Comparison of ENCODE assay signal across 9 cellular contexts in genomic region chr7:150321788-150322113, GRCh38. TPM values are rescaled to one million over a fixed set of nuclear protein-coding genes. Genes with fewer than 3 reads are reported as not detected.
DNase-seq lines count a peak whose midpoint lies in the region; ATAC-seq and TF ChIP-seq lines count a peak whose summit lies in the region.
"Had no signal": no experiment of that assay in that cellular context is flagged by ENCODE, and none has a peak within 500 bp of the region (broad histone marks: within the 10 kb centered on the region; RNA-seq: fewer than 3 reads in every experiment).

No MANE protein-coding gene starts in this region.

- CTCF ChIA-PET in activated CD4-positive, alpha-beta T cell treated with anti-CD3 and anti-CD28 coated beads, Interleukin-2, amount 10 ng/mL, durations not matched to agents 7 days and 5 days (lab: Charles Lee) = interaction anchor here (1.2 kb wide), 2 partner anchors 52 to 83 kb away, joined by 3 read pairs; no protein-coding TSS in a partner anchor
- CTCF ChIA-PET in Panc1 (lab: Charles Lee) = no interaction called here

- no peak overlapping the region for H3K9ac ChIP-seq in endodermal cell (ENCODE audit: extremely low read depth, low read length, poor library complexity, severe bottlenecking)

- WGBS in endodermal cell (ENCODE audit: insufficient coverage in 1 of 2, insufficient read length in 1 of 2), 2 experiments = 88 to 91% methylated on average over 2 to 3 of the region's 3 CpGs
- 98% methylated on average over 3 of the region's 3 CpGs for WGBS in right cardiac atrium

- POLR2A ChIA-PET in activated CD4-positive, alpha-beta T cell treated with anti-CD3 and anti-CD28 coated beads, Interleukin-2, amount 10 ng/mL, durations not matched to agents 7 days and 5 days (lab: Charles Lee) = no interaction called here
- POLR2A ChIA-PET in Panc1 (lab: Charles Lee) = no interaction called here

- no peak overlapping the region for H3K4me3 ChIP-seq in Panc1 (ENCODE audit: low read depth in 2 of 2, low read length in 2 of 2)
- no peak overlapping the region for H3K4me3 ChIP-seq in endodermal cell (ENCODE audit: low read length)
- no peak overlapping the region for H3K4me3 ChIP-seq in right cardiac atrium (ENCODE audit: low read length)

- H3K27me3 Mint-ChIP-seq in activated CD4-positive, alpha-beta T cell treated with anti-CD3 and anti-CD28 coated beads, Interleukin-2, amount 10 ng/mL, durations not matched to agents 7 days and 5 days = no peaks in the 10 kb centered on the region
- no peaks in the 10 kb centered on the region for H3K27me3 Mint-ChIP-seq in endodermal cell (ENCODE audit: insufficient read depth)

- H3K27ac ChIP-seq in Panc1 (ENCODE audit: low read length) (peak overlapping the region; percentile 50; the same call in 1 of the 2 replicates), endodermal cell (ENCODE audit: low read depth, low read length) (no peak overlapping the region), right cardiac atrium (ENCODE audit: low read length) (no peak overlapping the region)

- H3K27me3 ChIP-seq in Panc1 (ENCODE audit: control insufficient read depth, insufficient read depth, low read length) = no peaks in the 10 kb centered on the region
- no peaks in the 10 kb centered on the region for H3K27me3 ChIP-seq in endodermal cell (ENCODE audit: control insufficient read depth, insufficient read depth, low read length, poor library complexity, severe bottlenecking)
- no peaks in the 10 kb centered on the region for H3K27me3 ChIP-seq in right cardiac atrium (ENCODE audit: control insufficient read depth, insufficient read depth)

- peak overlapping the region; percentile 97 for H3K4me3 Mint-ChIP-seq in activated CD4-positive, alpha-beta T cell treated with anti-CD3 and anti-CD28 coated beads, Interleukin-2, amount 10 ng/mL, durations not matched to agents 7 days and 5 days
- peak overlapping the region; percentile 74 for H3K4me3 Mint-ChIP-seq in endodermal cell
- H3K4me3 Mint-ChIP-seq in stimulated activated effector memory CD8-positive, alpha-beta T cell treated with anti-CD3 and anti-CD28 coated beads, Interleukin-12 subunit alpha, Interleukin-12 subunit beta, amount 100 ng/mL, for 72 hours = peak overlapping the region; percentile 95

- no peaks in the 10 kb centered on the region for H3K36me3 ChIP-seq in Panc1 (ENCODE audit: control insufficient read depth, insufficient read depth, low read length)
- H3K36me3 ChIP-seq in endodermal cell (ENCODE audit: control insufficient read depth, insufficient read depth, low read length) = peaks cover 12% of the 10 kb centered on the region

- in situ Hi-C loops in Panc1 (cut with HindIII; ENCODE audit: low pct_unique_long_range_greater_than_20kb, low sequenced_read_pairs) = no loop called here

- peaks cover 39% of the 10 kb centered on the region for H3K4me1 Mint-ChIP-seq in activated CD4-positive, alpha-beta T cell treated with anti-CD3 and anti-CD28 coated beads, Interleukin-2, amount 10 ng/mL, durations not matched to agents 7 days and 5 days
- peaks cover 17% of the 10 kb centered on the region for H3K4me1 Mint-ChIP-seq in endodermal cell
- H3K4me1 Mint-ChIP-seq in stimulated activated effector memory CD8-positive, alpha-beta T cell treated with anti-CD3 and anti-CD28 coated beads, Interleukin-12 subunit alpha, Interleukin-12 subunit beta, amount 100 ng/mL, for 72 hours = peaks cover 62% of the 10 kb centered on the region

- H3K27ac Mint-ChIP-seq in activated CD4-positive, alpha-beta T cell treated with anti-CD3 and anti-CD28 coated beads, Interleukin-2, amount 10 ng/mL, durations not matched to agents 7 days and 5 days = peak overlapping the region; percentile 99
- H3K27ac Mint-ChIP-seq in endodermal cell = no peak overlapping the region
- peak overlapping the region; percentile 99 for H3K27ac Mint-ChIP-seq in stimulated activated effector memory CD8-positive, alpha-beta T cell treated with anti-CD3 and anti-CD28 coated beads, Interleukin-12 subunit alpha, Interleukin-12 subunit beta, amount 100 ng/mL, for 72 hours

- H3K9me3 ChIP-seq in Panc1 (ENCODE audit: control insufficient read depth, insufficient read depth, low read depth, low read length) = no peaks in the 10 kb centered on the region
- H3K9me3 ChIP-seq in endodermal cell (ENCODE audit: control insufficient read depth, low read length) = no peaks in the 10 kb centered on the region
- H3K9me3 ChIP-seq in right cardiac atrium (ENCODE audit: control insufficient read depth, low read length) = no peaks in the 10 kb centered on the region

- TF ChIP-seq CTCF in Panc1 (IDR thresholded peaks at IDR 0.05) = no peak
- TF ChIP-seq CTCF in endodermal cell (conservative IDR thresholded peaks at IDR 0.05) = no peak

- peaks cover 26% of the 10 kb centered on the region for H3K4me1 ChIP-seq in Panc1 (ENCODE audit: control insufficient read depth, insufficient read depth, low read length)
- H3K4me1 ChIP-seq in endodermal cell (ENCODE audit: control insufficient read depth, insufficient read depth, low read length) = no peaks in the 10 kb centered on the region
- H3K4me1 ChIP-seq in right cardiac atrium (ENCODE audit: control insufficient read depth, insufficient read depth, low read length) = peaks cover 2% of the 10 kb centered on the region

- BruUV-seq in Panc1 (replicated peaks; lab: Mats Ljungman, UMichigan) = no TSS peak

- peaks cover 29% of the 10 kb centered on the region for H3K36me3 Mint-ChIP-seq in activated CD4-positive, alpha-beta T cell treated with anti-CD3 and anti-CD28 coated beads, Interleukin-2, amount 10 ng/mL, durations not matched to agents 7 days and 5 days (ENCODE audit: low read depth)
- H3K36me3 Mint-ChIP-seq in endodermal cell (ENCODE audit: low read depth) = peaks cover 19% of the 10 kb centered on the region
- peaks cover 57% of the 10 kb centered on the region for H3K36me3 Mint-ChIP-seq in stimulated activated effector memory CD8-positive, alpha-beta T cell treated with anti-CD3 and anti-CD28 coated beads, Interleukin-12 subunit alpha, Interleukin-12 subunit beta, amount 100 ng/mL, for 72 hours

- intact Hi-C loops in Panc1 (cut with micrococcal nuclease; ENCODE audit: unreplicated experiment) = no loop called here
- intact Hi-C loops in right cardiac atrium (cut with DNase I) = no loop called here

- DNase-seq in activated CD4-positive, alpha-beta T cell treated with anti-CD3 and anti-CD28 coated beads, Interleukin-2, amount 10 ng/mL, durations not matched to agents 7 days and 5 days = no peak
- DNase-seq in activated CD4-positive, alpha-beta T cell treated with anti-CD3 and anti-CD28 coated beads for 4 hours = no peak
- DNase-seq in Panc1 (ENCODE audit: low read depth, low spot score) = no peak
- DNase-seq in endodermal cell = no peak
- DNase-seq in stimulated activated effector memory CD8-positive, alpha-beta T cell treated with anti-CD3 and anti-CD28 coated beads, Interleukin-12 subunit alpha, Interleukin-12 subunit beta, amount 100 ng/mL, for 72 hours (ENCODE audit: low spot score in 2 of 2) = no peak
- DNase-seq in pons (ENCODE audit: low spot score) = no peak
- no peak for DNase-seq in right cardiac atrium
- DNase-seq: aorta had no signal

- H3K9me3 Mint-ChIP-seq in activated CD4-positive, alpha-beta T cell treated with anti-CD3 and anti-CD28 coated beads, Interleukin-2, amount 10 ng/mL, durations not matched to agents 7 days and 5 days = no peaks in the 10 kb centered on the region
- no peaks in the 10 kb centered on the region for H3K9me3 Mint-ChIP-seq in endodermal cell
- no peaks in the 10 kb centered on the region for H3K9me3 Mint-ChIP-seq in stimulated activated effector memory CD8-positive, alpha-beta T cell treated with anti-CD3 and anti-CD28 coated beads, Interleukin-12 subunit alpha, Interleukin-12 subunit beta, amount 100 ng/mL, for 72 hours

- ATAC-seq in Panc1 = no peak
- no peak for ATAC-seq in stimulated activated effector memory CD8-positive, alpha-beta T cell treated with anti-CD3 and anti-CD28 coated beads, Interleukin-12 subunit alpha, Interleukin-12 subunit beta, amount 100 ng/mL, for 72 hours
- ATAC-seq in right cardiac atrium = no peak
- no peak for ATAC-seq in HG03521 (IDR thresholded peaks at IDR 0.05; ENCODE audit: unreplicated experiment)

RNA-seq across cellular contexts. Expression of gene LRRC61, which starts 1.4 kb away (rescaled TPM):
- 10 to 100 TPM; 12.8 to 14.9 TPM for total RNA-seq in activated CD4-positive, alpha-beta T cell treated with anti-CD3 and anti-CD28 coated beads, Interleukin-2, amount 10 ng/mL, durations not matched to agents 7 days and 5 days
- total RNA-seq in Panc1 (2021; ENCODE audit: unreplicated experiment) (13.8 TPM), endodermal cell (10 to 100 TPM in 1 of 2 donors, under 1 TPM in 1; 0.77 to 27.0 TPM), right cardiac atrium (1 to 10 TPM; 5.7 to 8.0 (median 6.2) TPM)
- 24.0 TPM for polyA plus RNA-seq in Panc1 (2012; ENCODE audit: insufficient read length)
- 24.5 TPM for polyA plus RNA-seq in endodermal cell (2013, experiment 1 of 2)
- 22.8 TPM for polyA plus RNA-seq in endodermal cell (2013, experiment 2 of 2)
- polyA plus RNA-seq in right cardiac atrium = 4.4 TPM

RNA-seq across cellular contexts. Expression of gene ACTR3C, which starts 1.6 kb away (rescaled TPM):
- total RNA-seq in activated CD4-positive, alpha-beta T cell treated with anti-CD3 and anti-CD28 coated beads, Interleukin-2, amount 10 ng/mL, durations not matched to agents 7 days and 5 days = 1 to 10 TPM; 5.0 to 6.1 TPM
- total RNA-seq in Panc1 (2021; ENCODE audit: unreplicated experiment) (6.5 TPM), endodermal cell (under 1 TPM in 1 of 2 donors, not detected in 1; 0.92 TPM), right cardiac atrium (1 to 10 TPM; 4.5 to 7.4 (median 5.5) TPM)
- 2.8 TPM for polyA plus RNA-seq in Panc1 (2012; ENCODE audit: insufficient read length)
- 0.46 TPM for polyA plus RNA-seq in endodermal cell (2013, experiment 1 of 2)
- 0.25 TPM for polyA plus RNA-seq in endodermal cell (2013, experiment 2 of 2)
- 4.2 TPM for polyA plus RNA-seq in right cardiac atrium

RNA-seq across cellular contexts. Expression of gene RARRES2, which starts 19.7 kb away (rescaled TPM):
- total RNA-seq in activated CD4-positive, alpha-beta T cell treated with anti-CD3 and anti-CD28 coated beads, Interleukin-2, amount 10 ng/mL, durations not matched to agents 7 days and 5 days = not detected
- total RNA-seq in Panc1 (2021; ENCODE audit: unreplicated experiment) (1.1 TPM), endodermal cell (10 to 100 TPM; 32.2 to 48.2 TPM), right cardiac atrium (100 to 1,000 TPM; 111 to 195 (median 174) TPM)
- polyA plus RNA-seq in Panc1 (2012; ENCODE audit: insufficient read length) = not detected
- polyA plus RNA-seq in endodermal cell (2013, experiment 1 of 2) = 31.3 TPM
- polyA plus RNA-seq in endodermal cell (2013, experiment 2 of 2) = 24.1 TPM
- 193 TPM for polyA plus RNA-seq in right cardiac atrium

RNA-seq across cellular contexts. Expression of gene REPIN1, which starts 46.9 kb away (rescaled TPM):
- total RNA-seq in activated CD4-positive, alpha-beta T cell treated with anti-CD3 and anti-CD28 coated beads, Interleukin-2, amount 10 ng/mL, durations not matched to agents 7 days and 5 days = 10 to 100 TPM; 45.1 to 54.6 TPM
- total RNA-seq in Panc1 (2021; ENCODE audit: unreplicated experiment) (209 TPM), endodermal cell (10 to 100 TPM; 85.4 to 94.4 TPM), right cardiac atrium (100 to 1,000 TPM in 3 of 4 donors, 10 to 100 TPM in 1; 98.2 to 116 (median 107) TPM)
- polyA plus RNA-seq in Panc1 (2012; ENCODE audit: insufficient read length) = 158 TPM
- polyA plus RNA-seq in endodermal cell (2013, experiment 1 of 2) = 136 TPM
- polyA plus RNA-seq in endodermal cell (2013, experiment 2 of 2) = 119 TPM
- 70.6 TPM for polyA plus RNA-seq in right cardiac atrium

RNA-seq across cellular contexts. Expression of gene ZNF775, which starts 57.4 kb away (rescaled TPM):
- total RNA-seq in activated CD4-positive, alpha-beta T cell treated with anti-CD3 and anti-CD28 coated beads, Interleukin-2, amount 10 ng/mL, durations not matched to agents 7 days and 5 days = 1 to 10 TPM; 4.2 to 4.4 TPM
- total RNA-seq in Panc1 (2021; ENCODE audit: unreplicated experiment) (14.7 TPM), endodermal cell (10 to 100 TPM in 1 of 2 donors, 1 to 10 TPM in 1; 10.0 to 11.3 TPM), right cardiac atrium (1 to 10 TPM; 5.1 to 6.5 (median 5.8) TPM)
- polyA plus RNA-seq in Panc1 (2012; ENCODE audit: insufficient read length) = 14.8 TPM
- polyA plus RNA-seq in endodermal cell (2013, experiment 1 of 2) = 18.8 TPM
- 17.2 TPM for polyA plus RNA-seq in endodermal cell (2013, experiment 2 of 2)
- polyA plus RNA-seq in right cardiac atrium = 4.5 TPM

Comparison
In these comparisons a context has a peak if more than half of its experiments do, and no peak if none do; other contexts are left out.
1. RNA of gene RARRES2, which starts 19.7 kb away (total RNA-seq): 111 to 195 TPM in right cardiac atrium and 32.2 to 48.2 TPM in endodermal cell; 1.1 TPM in Panc1 (single experiment) and not detected in activated CD4-positive, alpha-beta T cell treated with anti-CD3 and anti-CD28 coated beads, Interleukin-2, amount 10 ng/mL, durations not matched to agents 7 days and 5 days; every median in the first group is over 10 times any median in the second.
2. Peak in every context shown above with its lines, with median percentiles within 50 percentile points of each other: H3K4me3 Mint-ChIP-seq.